Comparison of ENCODE assay signal across 1 cellular context in genomic region chr5:53276825-53277224, GRCh38.
TF ChIP-seq lines count a peak whose summit lies in the region.

No MANE protein-coding gene starts in this region.

TF ChIP-seq in H1, 55 proteins besides CTCF, POLR2A, EP300 and RAD21:
- TF ChIP-seq CEBPB (IDR thresholded peaks at IDR 0.05; ENCODE audit: low read depth, low read length), result peak; percentile 74
- no peak for TF ChIP-seq YY1 (IDR thresholded peaks at IDR 0.05; ENCODE audit: low read depth, low read length)
- TF ChIP-seq KDM4A (IDR thresholded peaks at IDR 0.05; ENCODE audit: low read depth, low read length, severe bottlenecking), result no peak
- no peak for TF ChIP-seq FOSL1 (IDR thresholded peaks at IDR 0.05; ENCODE audit: insufficient read depth, low read depth, low read length)
- no peak for TF ChIP-seq SP4 (IDR thresholded peaks at IDR 0.05; ENCODE audit: low read length)
